17 cellular contexts compared by ENCODE assay signal in the genomic region with DNA sequence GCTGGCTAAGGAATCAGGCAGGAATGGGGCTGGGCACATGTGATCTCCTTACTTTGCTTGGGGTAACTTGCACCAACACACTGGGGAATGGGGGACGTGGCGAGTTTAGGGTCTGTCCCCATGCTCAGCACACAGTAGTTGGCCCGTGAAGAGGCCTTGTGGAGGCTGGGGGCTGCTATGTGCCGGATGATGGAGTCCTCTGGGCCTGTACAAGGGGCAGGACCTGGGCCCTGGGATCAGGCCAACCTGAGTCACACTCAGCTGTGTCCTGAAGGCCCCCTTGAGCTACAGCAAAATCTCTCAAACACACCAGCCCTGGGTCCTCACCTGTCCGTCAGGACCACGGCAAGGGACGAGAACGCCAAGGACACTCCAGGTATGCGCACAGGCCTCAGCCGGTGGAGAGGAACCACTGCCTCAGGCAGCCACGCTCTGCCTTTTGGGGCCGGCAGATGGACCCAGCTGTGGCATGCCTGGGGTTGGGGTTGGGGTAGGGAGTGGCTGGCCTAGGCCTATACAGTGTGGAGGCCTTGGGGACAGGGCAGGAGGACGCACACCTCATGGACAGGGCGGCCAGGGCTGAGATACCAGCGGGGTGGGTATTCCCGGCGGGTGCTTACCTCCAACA. TPM values are rescaled to one million over a fixed set of nuclear protein-coding genes. Genes with fewer than 3 reads are reported as not detected.
DNase-seq lines count a peak whose midpoint lies in the region; ATAC-seq and TF ChIP-seq lines count a peak whose summit lies in the region.
"Had no signal": no experiment of that assay in that cellular context is flagged by ENCODE, and none has a peak within 500 bp of the region (broad histone marks: within the 10 kb centered on the region; RNA-seq: fewer than 3 reads in every experiment).

No MANE protein-coding gene starts in this region.

- no peaks in the 10 kb centered on the region for H3K27me3 Mint-ChIP-seq in IgD-negative memory B cell
- H3K27me3 Mint-ChIP-seq: CD4-positive, CD25-positive, alpha-beta regulatory T cell had no signal

- DNase-seq in heart left ventricle (peak in 3 of 5 donors; percentile 23 to 49 (median 38)), cardiac septum (ENCODE audit: low spot score) (no peak), right lobe of liver (peak in 2 of 3 donors; percentile 25 to 52), spleen (peak; percentile 76)
- DNase-seq: CD4-positive, CD25-positive, alpha-beta regulatory T cell; DMS 273 treated with DMSO at 0.1 percent for 48 hours; HFFc6; MG63; NCI-H1105; NCI-H1694 treated with DMSO at 0.1 percent for 48 hours; NCI-H345; NCI-H526 treated with DMSO at 0.1 percent for 48 hours; RPMI8226 had no signal

- H3K4me1 Mint-ChIP-seq in IgD-negative memory B cell: peaks cover 26 to 33% (median 29%) of the 10 kb centered on the region in 3 donors

- TF ChIP-seq POLR2A in heart left ventricle (IDR thresholded peaks at IDR 0.05): no peak
- TF ChIP-seq POLR2A in right lobe of liver (IDR thresholded peaks at IDR 0.05): no peak
- TF ChIP-seq POLR2A in spleen (IDR thresholded peaks at IDR 0.05): no peak

- H3K4me3 ChIP-seq in heart left ventricle (no peak overlapping the region), right lobe of liver (no peak overlapping the region), spleen (no peak overlapping the region)
- H3K4me3 ChIP-seq: MG63 had no signal

- H3K9me3 Mint-ChIP-seq in IgD-negative memory B cell: no peaks in the 10 kb centered on the region
- H3K9me3 Mint-ChIP-seq: HFFc6 had no signal

- H3K4me3 Mint-ChIP-seq in IgD-negative memory B cell: no peak overlapping the region
- H3K4me3 Mint-ChIP-seq: HFFc6 had no signal

- TF ChIP-seq CTCF in heart left ventricle (IDR thresholded peaks at IDR 0.05): no peak
- TF ChIP-seq CTCF in right lobe of liver (IDR thresholded peaks at IDR 0.05): no peak
- TF ChIP-seq CTCF in spleen (IDR thresholded peaks at IDR 0.05 in 8 of 11, conservative IDR thresholded peaks at IDR 0.05 in 3 of 11): no peak

- H3K4me1 ChIP-seq in heart left ventricle (peaks cover 4 to 72% (median 56%) of the 10 kb centered on the region in 12 donors), right lobe of liver (peaks cover 0 to 27% (median 9%) of the 10 kb centered on the region in 4 donors), spleen (peaks cover 25 to 89% (median 67%) of the 10 kb centered on the region in 6 donors)

- H3K36me3 ChIP-seq in heart left ventricle: peaks cover 0 to 53% (median 50%) of the 10 kb centered on the region in 9 donors
- H3K36me3 ChIP-seq in right lobe of liver: peaks cover 0 to 41% (median 18%) of the 10 kb centered on the region in 4 donors
- peaks cover 0 to 60% (median 52%) of the 10 kb centered on the region in 6 donors for H3K36me3 ChIP-seq in spleen

- 78 to 90% (median 85%) methylated on average over 4 to 17 of the region's 17 CpGs for WGBS in heart left ventricle, 4 donors
- 80% methylated on average over 1 of the region's 17 CpGs for WGBS in right lobe of liver (ENCODE audit: insufficient coverage, low coverage, low lambda C conversion rate, missing lambda C conversion rate)
- 89 to 96% (median 92%) methylated on average over 16 to 17 of the region's 17 CpGs for WGBS in spleen, 5 donors

- peak overlapping the region in 2 of 3 donors; percentile 48 to 73 for H3K27ac Mint-ChIP-seq in IgD-negative memory B cell
- H3K27ac Mint-ChIP-seq: CD4-positive, CD25-positive, alpha-beta regulatory T cell; HFFc6 had no signal

- ATAC-seq in heart left ventricle: no peak
- ATAC-seq in right lobe of liver: no peak
- no peak for ATAC-seq in HG03460 (IDR thresholded peaks at IDR 0.05; ENCODE audit: unreplicated experiment)
- no peak for ATAC-seq in GM21825 (IDR thresholded peaks at IDR 0.05; ENCODE audit: unreplicated experiment)

- H3K27me3 ChIP-seq in heart left ventricle (no peaks in the 10 kb centered on the region), right lobe of liver (no peaks in the 10 kb centered on the region), spleen (replicated peaks in 1 of 7) (no peaks in the 10 kb centered on the region)
- H3K27me3 ChIP-seq: MG63 had no signal

- H3K9me3 ChIP-seq in heart left ventricle (no peaks in the 10 kb centered on the region), right lobe of liver (no peaks in the 10 kb centered on the region), spleen (no peaks in the 10 kb centered on the region)

- no peaks in the 10 kb centered on the region for H3K36me3 Mint-ChIP-seq in IgD-negative memory B cell

- intact Hi-C loops in heart left ventricle (cut with DNase I) (no loop called here), cardiac septum (cut with DNase I) (no loop called here), right lobe of liver (cut with DNase I) (no loop called here), spleen (cut with DNase I; ENCODE audit: low total_unique reads) (no loop called here)

- H3K27ac ChIP-seq in heart left ventricle: peak overlapping the region in 2 of 12 donors; percentile 9 to 98
- no peak overlapping the region for H3K27ac ChIP-seq in right lobe of liver
- H3K27ac ChIP-seq in spleen: peak overlapping the region in 2 of 8 donors; percentile 45 to 84

RNA-seq across cellular contexts. Expression of a gene that starts 11.1 kb away (rescaled TPM):
- total RNA-seq in heart left ventricle: 10 to 100 TPM; 27.7 to 43.8 (median 37.5) TPM
- 10 to 100 TPM; 27.7 to 49.7 TPM for polyA plus RNA-seq in heart left ventricle
- 43.2 TPM for total RNA-seq in cardiac septum
- 67.9 TPM for polyA plus RNA-seq in IgD-negative memory B cell
- 10 to 100 TPM; 13.1 to 28.5 (median 16.9) TPM for total RNA-seq in right lobe of liver
- 10 to 100 TPM; 34.2 to 52.2 (median 47.1) TPM for total RNA-seq in spleen
- polyA plus RNA-seq in spleen: 10 to 100 TPM; 36.0 to 68.0 (median 62.7) TPM

RNA-seq across cellular contexts. Expression of a gene that starts 24.6 kb away (rescaled TPM):
- 10 to 100 TPM in 8 of 9 donors, 1 to 10 TPM in 1; 7.3 to 15.9 (median 12.2) TPM for total RNA-seq in heart left ventricle
- polyA plus RNA-seq in heart left ventricle: 1 to 10 TPM; 7.7 to 9.3 TPM
- total RNA-seq in cardiac septum: 12.8 TPM
- 0.30 TPM for polyA plus RNA-seq in IgD-negative memory B cell
- total RNA-seq in right lobe of liver: 10 to 100 TPM; 10.8 to 16.8 (median 14.0) TPM
- 10 to 100 TPM in 6 of 7 donors, 1 to 10 TPM in 1; 9.5 to 21.8 (median 12.8) TPM for total RNA-seq in spleen
- 10 to 100 TPM in 1 of 3 donors, 1 to 10 TPM in 2; 3.4 to 12.0 (median 3.8) TPM for polyA plus RNA-seq in spleen

RNA-seq across cellular contexts. Expression of a gene that starts 34.3 kb away (rescaled TPM):
- 1 to 10 TPM; 3.1 to 6.3 (median 4.3) TPM for total RNA-seq in heart left ventricle
- 1 to 10 TPM; 4.8 to 6.0 TPM for polyA plus RNA-seq in heart left ventricle
- 4.0 TPM for total RNA-seq in cardiac septum
- 9.5 TPM for polyA plus RNA-seq in IgD-negative memory B cell
- total RNA-seq in right lobe of liver: 1 to 10 TPM; 2.7 to 6.7 (median 3.5) TPM
- total RNA-seq in spleen: 10 to 100 TPM in 3 of 7 donors, 1 to 10 TPM in 4; 6.0 to 13.8 (median 8.9) TPM
- polyA plus RNA-seq in spleen: 10 to 100 TPM in 1 of 3 donors, 1 to 10 TPM in 2; 5.9 to 10.1 (median 6.1) TPM
- total RNA-seq: H4 had no signal

RNA-seq across cellular contexts. Expression of a gene that starts 35.8 kb away (rescaled TPM):
- total RNA-seq in heart left ventricle (10 to 100 TPM; 41.4 to 62.6 (median 47.6) TPM), cardiac septum (47.5 TPM), right lobe of liver (10 to 100 TPM; 21.7 to 28.9 (median 24.4) TPM), spleen (10 to 100 TPM; 53.4 to 71.1 (median 61.6) TPM)
- polyA plus RNA-seq in heart left ventricle (10 to 100 TPM; 31.0 to 58.5 TPM), IgD-negative memory B cell (106 TPM), spleen (10 to 100 TPM; 39.9 to 52.4 (median 41.9) TPM)

RNA-seq across cellular contexts. Expression of a gene that starts 50.2 kb away (rescaled TPM):
- total RNA-seq in heart left ventricle (10 to 100 TPM; 34.8 to 57.1 (median 46.1) TPM), cardiac septum (36.1 TPM), right lobe of liver (10 to 100 TPM; 10.7 to 26.0 (median 15.1) TPM), spleen (10 to 100 TPM; 47.5 to 83.1 (median 65.4) TPM)
- polyA plus RNA-seq in heart left ventricle (10 to 100 TPM; 21.1 to 46.3 TPM), IgD-negative memory B cell (5.2 TPM), spleen (10 to 100 TPM; 12.7 to 32.3 (median 15.2) TPM)
